Comparison of ENCODE assay signal across 1 cellular context in genomic region chr5:122095158-122095557, GRCh38.
TF ChIP-seq lines count a peak whose summit lies in the region.

No MANE protein-coding gene starts in this region.

TF ChIP-seq in HepG2, 621 proteins besides CTCF, POLR2A, EP300 and RAD21:
- TF ChIP-seq ZNF292 (CRISPR knock-in tag; IDR thresholded peaks at IDR 0.05; ENCODE audit: borderline replicate concordance, low read depth) (no peak), MAFF (IDR thresholded peaks at IDR 0.05; ENCODE audit: low read depth, low read length) (peak; percentile 58), MAFK (conservative IDR thresholded peaks at IDR 0.05 in 1 of 2, IDR thresholded peaks at IDR 0.05 in 1 of 2; ENCODE audit: low read length in 2 of 2) (peak; percentile 69 to 82)
TF ChIP-seq in HepG2: peak in this region for 2.
